In genomic region chr1:54371936-54372385, GRCh38 we compare ENCODE assay signal across 12 cellular contexts. TPM values are rescaled to one million over a fixed set of nuclear protein-coding genes. Genes with fewer than 3 reads are reported as not detected.
DNase-seq lines count a peak whose midpoint lies in the region; ATAC-seq, FAIRE-seq and TF ChIP-seq lines count a peak whose summit lies in the region.
"Had no signal": no experiment of that assay in that cellular context is flagged by ENCODE, and none has a peak within 500 bp of the region (broad histone marks: within the 10 kb centered on the region; RNA-seq: fewer than 3 reads in every experiment).

No MANE protein-coding gene starts in this region.

- no peak for TF ChIP-seq CTCF in tibial artery (IDR thresholded peaks at IDR 0.05)

- H3K27me3 ChIP-seq in small intestine (ENCODE audit: control insufficient read depth in 2 of 2, insufficient read depth in 2 of 2, low read length in 2 of 2) (no peaks in the 10 kb centered on the region), tibial artery (no peaks in the 10 kb centered on the region)
- H3K27me3 ChIP-seq: breast epithelium, thyroid gland had no signal

- ATAC-seq in GM19463 (IDR thresholded peaks at IDR 0.05; ENCODE audit: unreplicated experiment) = peak; percentile 47
- peak; percentile 46 for ATAC-seq in esophagus mucosa
- no peak for ATAC-seq in GM18502 (IDR thresholded peaks at IDR 0.05; ENCODE audit: poor library complexity, unreplicated experiment)

- H3K36me3 ChIP-seq in KOPT-K1 (ENCODE audit: insufficient read depth, low read length) = peaks cover 65% of the 10 kb centered on the region
- peaks cover 0 to 2% of the 10 kb centered on the region in 2 donors for H3K36me3 ChIP-seq in small intestine (ENCODE audit: control insufficient read depth in 2 of 2, insufficient read depth in 2 of 2, low read length in 2 of 2)
- peaks cover 0 to 4% (median 4%) of the 10 kb centered on the region in 3 donors for H3K36me3 ChIP-seq in tibial artery
- H3K36me3 ChIP-seq: breast epithelium, thyroid gland had no signal

- DNase-seq in small intestine (peak; percentile 60), tibial artery (no peak), kidney glomerular epithelial cell (lab: John Stamatoyannopoulos, UW) (no peak)
- DNase-seq: activated CD8-positive, alpha-beta memory T cell treated with anti-CD3 and anti-CD28 coated beads, Interleukin-2, amount 50 U/mL, for 48 hours; NCI-H1092 treated with DMSO at 0.1 percent for 48 hours had no signal

- 13 to 53% (median 36%) methylated on average over 4 of the region's 4 CpGs for WGBS in small intestine, 3 donors

- H3K4me1 ChIP-seq in small intestine (ENCODE audit: control insufficient read depth in 2 of 2, insufficient read depth in 1 of 2, low read depth in 1 of 2, low read length in 1 of 2) (peaks cover 7 to 17% of the 10 kb centered on the region in 2 donors), tibial artery (peaks cover 0 to 60% (median 29%) of the 10 kb centered on the region in 4 donors)

- no peak overlapping the region for H3K4me3 ChIP-seq in small intestine (ENCODE audit: low read depth in 1 of 2, low read length in 2 of 2)
- H3K4me3 ChIP-seq in tibial artery = no peak overlapping the region
- H3K4me3 ChIP-seq: breast epithelium, thyroid gland had no signal

- H3K27ac ChIP-seq in KOPT-K1 (ENCODE audit: low read depth, low read length, poor library complexity, severe bottlenecking) (peak overlapping the region; percentile 49), small intestine (ENCODE audit: low read depth in 1 of 2, low read length in 1 of 2) (peak overlapping the region in 1 of 2 donors; percentile 75), tibial artery (no peak overlapping the region)
- H3K27ac ChIP-seq: breast epithelium, thyroid gland had no signal

- FAIRE-seq in small intestine (lab: Jason Lieb, UNC) = no peak
- FAIRE-seq: D721Med had no signal

- H3K9me3 ChIP-seq in KOPT-K1 (ENCODE audit: insufficient read depth, low read length, poor library complexity, severe bottlenecking) (no peaks in the 10 kb centered on the region), small intestine (ENCODE audit: control insufficient read depth, low read depth) (no peaks in the 10 kb centered on the region), tibial artery (no peaks in the 10 kb centered on the region)
- H3K9me3 ChIP-seq: breast epithelium, thyroid gland had no signal

- intact Hi-C loops in tibial artery (cut with DNase I; ENCODE audit: low total_unique reads) = no loop called here

RNA-seq across cellular contexts. Expression of gene SSBP3, which starts 34.2 kb away (rescaled TPM):
- 39.3 TPM for total RNA-seq in esophagus mucosa
- 10 to 100 TPM; 24.2 to 38.7 (median 25.7) TPM for polyA plus RNA-seq in small intestine
